ENCODE assay signal across 14 cellular contexts in the genomic region with DNA sequence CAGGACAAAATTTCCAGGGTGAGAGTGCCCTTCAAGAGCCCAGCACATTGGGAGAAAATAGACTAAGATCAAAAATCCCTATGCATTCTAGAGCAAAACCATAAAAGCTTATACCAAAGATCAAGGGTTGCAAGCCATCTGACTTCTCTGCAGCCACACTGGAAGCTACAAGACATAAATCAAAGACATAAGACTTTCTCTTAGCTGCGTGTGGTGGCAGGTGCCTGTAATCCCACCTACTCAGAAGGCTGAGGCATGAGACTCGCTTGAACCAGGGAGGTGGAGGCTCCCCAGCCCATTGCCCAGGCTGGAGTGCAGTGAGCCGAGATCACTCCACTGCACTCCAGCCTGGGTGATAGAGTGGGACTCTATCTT.
A peak's percentile ranks its signal among the peaks of the same experiment; 100 is the strongest.
DNase-seq lines count a peak whose midpoint lies in the region; ATAC-seq and TF ChIP-seq lines count a peak whose summit lies in the region.
"Had no signal": no experiment of that assay in that cellular context is flagged by ENCODE, and none has a peak within 500 bp of the region (broad histone marks: within the 10 kb centered on the region; RNA-seq: fewer than 3 reads in every experiment).

No MANE protein-coding gene starts in this region.

- intact Hi-C loops in esophagus squamous epithelium (cut with DNase I), result no loop called here

- peak overlapping the region; percentile 88 for H3K27ac ChIP-seq in ACC112 (ENCODE audit: low read depth, low read length)
- H3K27ac ChIP-seq in RWPE2 (ENCODE audit: poor library complexity, severe bottlenecking), result peak overlapping the region; percentile 98
- peak overlapping the region; percentile 36 to 87 (median 66) for H3K27ac ChIP-seq in esophagus squamous epithelium
- H3K27ac ChIP-seq in parathyroid adenoma, result peak overlapping the region; percentile 30

- H3K79me2 ChIP-seq in ACC112 (ENCODE audit: control insufficient read depth, insufficient read depth, low read length, unreplicated experiment) (no peaks in the 10 kb centered on the region), parathyroid adenoma (no peaks in the 10 kb centered on the region)

- peaks cover 4% of the 10 kb centered on the region for H3K9me3 ChIP-seq in RWPE2 (ENCODE audit: severe bottlenecking)
- H3K9me3 ChIP-seq in esophagus squamous epithelium, result peaks cover 0 to 5% (median 0%) of the 10 kb centered on the region in 3 donors
- H3K9me3 ChIP-seq in parathyroid adenoma (ENCODE audit: control insufficient read depth, low read length), result no peaks in the 10 kb centered on the region
- H3K9me3 ChIP-seq: pancreas had no signal

- 80 to 88% methylated on average over 2 to 3 of the region's 3 CpGs for WGBS in esophagus squamous epithelium, 2 donors

- no peak for TF ChIP-seq POLR2A in esophagus squamous epithelium (IDR thresholded peaks at IDR 0.05)

- H3K4me3 ChIP-seq in ACC112 (ENCODE audit: low read depth, low read length), result no peak overlapping the region
- no peak overlapping the region for H3K4me3 ChIP-seq in RWPE2 (ENCODE audit: severe bottlenecking)
- no peak overlapping the region for H3K4me3 ChIP-seq in esophagus squamous epithelium
- no peak overlapping the region for H3K4me3 ChIP-seq in parathyroid adenoma (ENCODE audit: low read depth, low read length)
- H3K4me3 ChIP-seq: pancreas had no signal

- TF ChIP-seq CTCF in RWPE2 (IDR thresholded peaks at IDR 0.05; ENCODE audit: poor library complexity, severe bottlenecking) (no peak), esophagus squamous epithelium (IDR thresholded peaks at IDR 0.05) (no peak), parathyroid adenoma (IDR thresholded peaks at IDR 0.05) (no peak)

- H3K4me1 ChIP-seq in ACC112 (ENCODE audit: control insufficient read depth, insufficient read depth, low read length, unreplicated experiment) (peaks cover 38% of the 10 kb centered on the region), RWPE2 (ENCODE audit: insufficient read depth, poor library complexity, severe bottlenecking) (peaks cover 27% of the 10 kb centered on the region), esophagus squamous epithelium (peaks cover 0 to 34% (median 12%) of the 10 kb centered on the region in 3 donors), parathyroid adenoma (no peaks in the 10 kb centered on the region)

- no peak for ATAC-seq in RWPE2 (ENCODE audit: low read depth)
- ATAC-seq: activated CD4-positive, CD25-positive, alpha-beta regulatory T cell treated with anti-CD3 and anti-CD28 coated beads, Interleukin-2, amount 50 U/mL, for 24 hours; activated CD8-positive, alpha-beta memory T cell treated with anti-CD3 and anti-CD28 coated beads, Interleukin-2, amount 10 ng/mL, durations not matched to agents 7 days and 5 days had no signal

- H2AFZ ChIP-seq in ACC112 (ENCODE audit: low read length, unreplicated experiment) (no peak overlapping the region), parathyroid adenoma (no peak overlapping the region)

- H3K9ac ChIP-seq in parathyroid adenoma, result no peak overlapping the region

- no peak for DNase-seq in RWPE2 (ENCODE audit: low spot score)
- no peak for DNase-seq in esophagus squamous epithelium (lab: John Stamatoyannopoulos, UW)
- DNase-seq in NCI-H1417 (lab: John Stamatoyannopoulos, UW), result no peak
- no peak for DNase-seq in SKM-1 (lab: John Stamatoyannopoulos, UW; ENCODE audit: unreplicated experiment)
- no peak for DNase-seq in DMS53 (lab: John Stamatoyannopoulos, UW)
- DNase-seq in NCI-H82 treated with DMSO at 0.1 percent for 48 hours (lab: John Stamatoyannopoulos, UW; ENCODE audit: unreplicated experiment), result no peak
- DNase-seq: activated CD8-positive, alpha-beta memory T cell treated with anti-CD3 and anti-CD28 coated beads, Interleukin-2, amount 10 ng/mL, durations not matched to agents 7 days and 5 days; activated gamma-delta T cell; pancreas; RPMI8226; stimulated activated naive CD4-positive, alpha-beta T cell had no signal

- no peak overlapping the region for H3K4me2 ChIP-seq in parathyroid adenoma (ENCODE audit: low read length)

- no peaks in the 10 kb centered on the region for H3K36me3 ChIP-seq in ACC112 (ENCODE audit: insufficient read depth, low read length)
- H3K36me3 ChIP-seq in RWPE2 (ENCODE audit: low read depth), result no peaks in the 10 kb centered on the region
- no peaks in the 10 kb centered on the region for H3K36me3 ChIP-seq in esophagus squamous epithelium
- no peaks in the 10 kb centered on the region for H3K36me3 ChIP-seq in parathyroid adenoma (ENCODE audit: control insufficient read depth, insufficient read depth, low read length)
- H3K36me3 ChIP-seq: pancreas had no signal

- no peaks in the 10 kb centered on the region for H3K27me3 ChIP-seq in ACC112 (ENCODE audit: insufficient read depth, low read length)
- H3K27me3 ChIP-seq in RWPE2 (ENCODE audit: insufficient read depth, poor library complexity, severe bottlenecking), result no peaks in the 10 kb centered on the region
- H3K27me3 ChIP-seq in esophagus squamous epithelium, result peaks cover 0 to 27% (median 0%) of the 10 kb centered on the region in 4 donors
- no peaks in the 10 kb centered on the region for H3K27me3 ChIP-seq in parathyroid adenoma (ENCODE audit: control insufficient read depth, insufficient read depth, low read length)
- H3K27me3 ChIP-seq: pancreas had no signal

Comparison
In these comparisons a context has a peak if more than half of its experiments do, and no peak if none do; other contexts are left out.
1. H3K27ac ChIP-seq: peak in every context shown above with its lines; median percentile 98 in RWPE2; 88 in ACC112; 66 in esophagus squamous epithelium; 30 in parathyroid adenoma.